8 cellular contexts compared by ENCODE assay signal in genomic region chr17:40499551-40500189, GRCh38. TPM values are rescaled to one million over a fixed set of nuclear protein-coding genes. Genes with fewer than 3 reads are reported as not detected.
DNase-seq lines count a peak whose midpoint lies in the region; ATAC-seq and TF ChIP-seq lines count a peak whose summit lies in the region.

No MANE protein-coding gene starts in this region.

- peak; percentile 27 for DNase-seq in NCI-H1092 treated with DMSO at 0.1 percent for 48 hours (lab: John Stamatoyannopoulos, UW)
- DNase-seq in NCI-H1092 (lab: John Stamatoyannopoulos, UW), result no peak
- peak in 32 of 56 donors; percentile 4 to 65 (median 28) for DNase-seq in amygdala (lab: John Stamatoyannopoulos, UW)
- DNase-seq in right atrium auricular region (ENCODE audit: low spot score), result peak; percentile 92
- peak; percentile 87 for DNase-seq in sciatic nerve (ENCODE audit: low spot score)
- DNase-seq in stimulated activated naive B cell treated with anti-CD40 and anti-IgM and Interleukin-4, amounts not matched to agents 10 μg/mL and 1 μg/mL and 100 μg/mL, for 72 hours, result no peak
- no peak for DNase-seq in GF-D8 (lab: John Stamatoyannopoulos, UW)

- peaks cover 7 to 25% of the 10 kb centered on the region in 2 donors for H3K4me1 Mint-ChIP-seq in stimulated activated naive B cell treated with anti-CD40 and anti-IgM and Interleukin-4, amounts not matched to agents 10 μg/mL and 1 μg/mL and 100 μg/mL, for 72 hours

- intact Hi-C loops in sciatic nerve (cut with DNase I), result no loop called here

- no peaks in the 10 kb centered on the region for H3K9me3 ChIP-seq in right atrium auricular region

- no peak overlapping the region for H3K4me3 ChIP-seq in right atrium auricular region

- no peak overlapping the region for H3K27ac Mint-ChIP-seq in stimulated activated naive B cell treated with anti-CD40 and anti-IgM and Interleukin-4, amounts not matched to agents 10 μg/mL and 1 μg/mL and 100 μg/mL, for 72 hours

- H3K27me3 ChIP-seq in right atrium auricular region, result no peaks in the 10 kb centered on the region

- H3K27me3 Mint-ChIP-seq in stimulated activated naive B cell treated with anti-CD40 and anti-IgM and Interleukin-4, amounts not matched to agents 10 μg/mL and 1 μg/mL and 100 μg/mL, for 72 hours, result peaks cover 25 to 32% of the 10 kb centered on the region in 2 donors

- H3K4me1 ChIP-seq in right atrium auricular region, result peaks cover 0 to 17% of the 10 kb centered on the region in 2 donors

- no peaks in the 10 kb centered on the region for H3K36me3 ChIP-seq in right atrium auricular region

- H3K9me3 Mint-ChIP-seq in stimulated activated naive B cell treated with anti-CD40 and anti-IgM and Interleukin-4, amounts not matched to agents 10 μg/mL and 1 μg/mL and 100 μg/mL, for 72 hours, result no peaks in the 10 kb centered on the region

- peak overlapping the region; percentile 46 to 64 for H3K27ac ChIP-seq in right atrium auricular region

- TF ChIP-seq CTCF in right atrium auricular region (IDR thresholded peaks at IDR 0.05), result peak in 1 of 2 donors; percentile 29

- ATAC-seq in sciatic nerve (peak; percentile 94), HG02798 (IDR thresholded peaks at IDR 0.05; ENCODE audit: poor library complexity, unreplicated experiment) (no peak)
- ATAC-seq in stimulated activated naive B cell treated with anti-CD40 and anti-IgM and Interleukin-4, amounts not matched to agents 10 μg/mL and 1 μg/mL and 100 μg/mL, for 72 hours (replicated peaks), result no peak

- no peak overlapping the region for H3K4me3 Mint-ChIP-seq in stimulated activated naive B cell treated with anti-CD40 and anti-IgM and Interleukin-4, amounts not matched to agents 10 μg/mL and 1 μg/mL and 100 μg/mL, for 72 hours

- peaks cover 0 to 1% of the 10 kb centered on the region in 2 donors for H3K36me3 Mint-ChIP-seq in stimulated activated naive B cell treated with anti-CD40 and anti-IgM and Interleukin-4, amounts not matched to agents 10 μg/mL and 1 μg/mL and 100 μg/mL, for 72 hours

RNA-seq across cellular contexts. Expression of gene TNS4, which starts 1.8 kb away (rescaled TPM):
- total RNA-seq in right atrium auricular region, result not detected
- total RNA-seq in sciatic nerve, result 0.36 TPM

RNA-seq across cellular contexts. Expression of gene IGFBP4, which starts 56.4 kb away (rescaled TPM):
- total RNA-seq in right atrium auricular region, result 100 to 1,000 TPM in 1 of 2 donors, 10 to 100 TPM in 1; 81.0 to 237 TPM
- 680 TPM for total RNA-seq in sciatic nerve

Comparison
In these comparisons a context has a peak if more than half of its experiments do, and no peak if none do; other contexts are left out.
1. DNase-seq: peak in NCI-H1092 treated with DMSO at 0.1 percent for 48 hours (single experiment), amygdala (32 of 56), right atrium auricular region (single experiment) and sciatic nerve (single experiment); none in NCI-H1092 (single experiment), stimulated activated naive B cell treated with anti-CD40 and anti-IgM and Interleukin-4, amounts not matched to agents 10 μg/mL and 1 μg/mL and 100 μg/mL, for 72 hours (single experiment) and GF-D8 (single experiment).